In genomic region chr14:55702501-55702900, GRCh38 we compare ENCODE assay signal across 21 cellular contexts.
"Had no signal": no experiment of that assay in that cellular context is flagged by ENCODE, and none has a peak within 500 bp of the region (broad histone marks: within the 10 kb centered on the region; RNA-seq: fewer than 3 reads in every experiment).

No MANE protein-coding gene starts in this region.

- ATAC-seq: left cardiac atrium; lower lobe of right lung; natural killer cell treated with Interleukin-12 subunit alpha and Interleukin-12 subunit beta and Interleukin-15 and Interleukin-18, amount 100 ng/mL, for 72 hours had no signal

- DNase-seq: effector CD4-positive, alpha-beta T cell; endodermal cell; erythroblast; foreskin melanocyte; head of caudate nucleus; kidney; left cardiac atrium; left ventricle myocardium inferior; lower lobe of right lung; midbrain; nucleus accumbens; ovary; sigmoid colon; stimulated activated CD4-positive, alpha-beta T cell treated with anti-CD3 and anti-CD28 coated beads, Interleukin-2, amount 100 ng/mL, for 24 hours; stimulated activated CD4-positive, alpha-beta T cell treated with anti-CD3 and anti-CD28 coated beads, Interleukin-4, amount 100 ng/mL, for 4 hours; stimulated activated naive CD4-positive, alpha-beta T cell; stomach; substantia nigra; transverse colon had no signal

- FAIRE-seq: endothelial cell of umbilical vein, kidney had no signal
